Comparison of ENCODE assay signal across 1 cellular context in genomic region chr6:108359901-108360882, GRCh38.
TF ChIP-seq lines count a peak whose summit lies in the region.

No MANE protein-coding gene starts in this region.

TF ChIP-seq in WTC11, 78 proteins besides CTCF, POLR2A, EP300 and RAD21 (continued from another document):
- TF ChIP-seq SP1 (CRISPR knock-in tag; conservative IDR thresholded peaks at IDR 0.05) (no peak), CREB1 (CRISPR knock-in tag; IDR thresholded peaks at IDR 0.05) (no peak), KAT7 (CRISPR knock-in tag; IDR thresholded peaks at IDR 0.05; ENCODE audit: borderline replicate concordance) (no peak), ZBTB21 (CRISPR knock-in tag; IDR thresholded peaks at IDR 0.05; ENCODE audit: borderline replicate concordance) (no peak), CBFB (CRISPR knock-in tag; IDR thresholded peaks at IDR 0.05; ENCODE audit: low read depth) (no peak), USF1 (CRISPR knock-in tag; IDR thresholded peaks at IDR 0.05) (no peak), ERG (CRISPR knock-in tag; IDR thresholded peaks at IDR 0.05) (no peak), ZNF423 (CRISPR knock-in tag; IDR thresholded peaks at IDR 0.05) (no peak), IRF2 (CRISPR knock-in tag; IDR thresholded peaks at IDR 0.05; ENCODE audit: borderline replicate concordance, low read depth) (no peak), ZNF671 (CRISPR knock-in tag; IDR thresholded peaks at IDR 0.05) (no peak)
- TF ChIP-seq, protein P1, sequence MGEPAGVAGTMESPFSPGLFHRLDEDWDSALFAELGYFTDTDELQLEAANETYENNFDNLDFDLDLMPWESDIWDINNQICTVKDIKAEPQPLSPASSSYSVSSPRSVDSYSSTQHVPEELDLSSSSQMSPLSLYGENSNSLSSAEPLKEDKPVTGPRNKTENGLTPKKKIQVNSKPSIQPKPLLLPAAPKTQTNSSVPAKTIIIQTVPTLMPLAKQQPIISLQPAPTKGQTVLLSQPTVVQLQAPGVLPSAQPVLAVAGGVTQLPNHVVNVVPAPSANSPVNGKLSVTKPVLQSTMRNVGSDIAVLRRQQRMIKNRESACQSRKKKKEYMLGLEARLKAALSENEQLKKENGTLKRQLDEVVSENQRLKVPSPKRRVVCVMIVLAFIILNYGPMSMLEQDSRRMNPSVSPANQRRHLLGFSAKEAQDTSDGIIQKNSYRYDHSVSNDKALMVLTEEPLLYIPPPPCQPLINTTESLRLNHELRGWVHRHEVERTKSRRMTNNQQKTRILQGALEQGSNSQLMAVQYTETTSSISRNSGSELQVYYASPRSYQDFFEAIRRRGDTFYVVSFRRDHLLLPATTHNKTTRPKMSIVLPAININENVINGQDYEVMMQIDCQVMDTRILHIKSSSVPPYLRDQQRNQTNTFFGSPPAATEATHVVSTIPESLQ (CRISPR knock-in tag; IDR thresholded peaks at IDR 0.05), result no peak
- TF ChIP-seq, protein P2, sequence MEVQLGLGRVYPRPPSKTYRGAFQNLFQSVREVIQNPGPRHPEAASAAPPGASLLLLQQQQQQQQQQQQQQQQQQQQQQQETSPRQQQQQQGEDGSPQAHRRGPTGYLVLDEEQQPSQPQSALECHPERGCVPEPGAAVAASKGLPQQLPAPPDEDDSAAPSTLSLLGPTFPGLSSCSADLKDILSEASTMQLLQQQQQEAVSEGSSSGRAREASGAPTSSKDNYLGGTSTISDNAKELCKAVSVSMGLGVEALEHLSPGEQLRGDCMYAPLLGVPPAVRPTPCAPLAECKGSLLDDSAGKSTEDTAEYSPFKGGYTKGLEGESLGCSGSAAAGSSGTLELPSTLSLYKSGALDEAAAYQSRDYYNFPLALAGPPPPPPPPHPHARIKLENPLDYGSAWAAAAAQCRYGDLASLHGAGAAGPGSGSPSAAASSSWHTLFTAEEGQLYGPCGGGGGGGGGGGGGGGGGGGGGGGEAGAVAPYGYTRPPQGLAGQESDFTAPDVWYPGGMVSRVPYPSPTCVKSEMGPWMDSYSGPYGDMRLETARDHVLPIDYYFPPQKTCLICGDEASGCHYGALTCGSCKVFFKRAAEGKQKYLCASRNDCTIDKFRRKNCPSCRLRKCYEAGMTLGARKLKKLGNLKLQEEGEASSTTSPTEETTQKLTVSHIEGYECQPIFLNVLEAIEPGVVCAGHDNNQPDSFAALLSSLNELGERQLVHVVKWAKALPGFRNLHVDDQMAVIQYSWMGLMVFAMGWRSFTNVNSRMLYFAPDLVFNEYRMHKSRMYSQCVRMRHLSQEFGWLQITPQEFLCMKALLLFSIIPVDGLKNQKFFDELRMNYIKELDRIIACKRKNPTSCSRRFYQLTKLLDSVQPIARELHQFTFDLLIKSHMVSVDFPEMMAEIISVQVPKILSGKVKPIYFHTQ (CRISPR knock-in tag; IDR thresholded peaks at IDR 0.05), result no peak
- TF ChIP-seq, protein P3, sequence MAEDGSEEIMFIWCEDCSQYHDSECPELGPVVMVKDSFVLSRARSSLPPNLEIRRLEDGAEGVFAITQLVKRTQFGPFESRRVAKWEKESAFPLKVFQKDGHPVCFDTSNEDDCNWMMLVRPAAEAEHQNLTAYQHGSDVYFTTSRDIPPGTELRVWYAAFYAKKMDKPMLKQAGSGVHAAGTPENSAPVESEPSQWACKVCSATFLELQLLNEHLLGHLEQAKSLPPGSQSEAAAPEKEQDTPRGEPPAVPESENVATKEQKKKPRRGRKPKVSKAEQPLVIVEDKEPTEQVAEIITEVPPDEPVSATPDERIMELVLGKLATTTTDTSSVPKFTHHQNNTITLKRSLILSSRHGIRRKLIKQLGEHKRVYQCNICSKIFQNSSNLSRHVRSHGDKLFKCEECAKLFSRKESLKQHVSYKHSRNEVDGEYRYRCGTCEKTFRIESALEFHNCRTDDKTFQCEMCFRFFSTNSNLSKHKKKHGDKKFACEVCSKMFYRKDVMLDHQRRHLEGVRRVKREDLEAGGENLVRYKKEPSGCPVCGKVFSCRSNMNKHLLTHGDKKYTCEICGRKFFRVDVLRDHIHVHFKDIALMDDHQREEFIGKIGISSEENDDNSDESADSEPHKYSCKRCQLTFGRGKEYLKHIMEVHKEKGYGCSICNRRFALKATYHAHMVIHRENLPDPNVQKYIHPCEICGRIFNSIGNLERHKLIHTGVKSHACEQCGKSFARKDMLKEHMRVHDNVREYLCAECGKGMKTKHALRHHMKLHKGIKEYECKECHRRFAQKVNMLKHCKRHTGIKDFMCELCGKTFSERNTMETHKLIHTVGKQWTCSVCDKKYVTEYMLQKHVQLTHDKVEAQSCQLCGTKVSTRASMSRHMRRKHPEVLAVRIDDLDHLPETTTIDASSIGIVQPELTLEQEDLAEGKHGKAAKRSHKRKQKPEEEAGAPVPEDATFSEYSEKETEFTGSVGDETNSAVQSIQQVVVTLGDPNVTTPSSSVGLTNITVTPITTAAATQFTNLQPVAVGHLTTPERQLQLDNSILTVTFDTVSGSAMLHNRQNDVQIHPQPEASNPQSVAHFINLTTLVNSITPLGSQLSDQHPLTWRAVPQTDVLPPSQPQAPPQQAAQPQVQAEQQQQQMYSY (CRISPR knock-in tag; IDR thresholded peaks at IDR 0.05), result no peak
- TF ChIP-seq, protein P4, sequence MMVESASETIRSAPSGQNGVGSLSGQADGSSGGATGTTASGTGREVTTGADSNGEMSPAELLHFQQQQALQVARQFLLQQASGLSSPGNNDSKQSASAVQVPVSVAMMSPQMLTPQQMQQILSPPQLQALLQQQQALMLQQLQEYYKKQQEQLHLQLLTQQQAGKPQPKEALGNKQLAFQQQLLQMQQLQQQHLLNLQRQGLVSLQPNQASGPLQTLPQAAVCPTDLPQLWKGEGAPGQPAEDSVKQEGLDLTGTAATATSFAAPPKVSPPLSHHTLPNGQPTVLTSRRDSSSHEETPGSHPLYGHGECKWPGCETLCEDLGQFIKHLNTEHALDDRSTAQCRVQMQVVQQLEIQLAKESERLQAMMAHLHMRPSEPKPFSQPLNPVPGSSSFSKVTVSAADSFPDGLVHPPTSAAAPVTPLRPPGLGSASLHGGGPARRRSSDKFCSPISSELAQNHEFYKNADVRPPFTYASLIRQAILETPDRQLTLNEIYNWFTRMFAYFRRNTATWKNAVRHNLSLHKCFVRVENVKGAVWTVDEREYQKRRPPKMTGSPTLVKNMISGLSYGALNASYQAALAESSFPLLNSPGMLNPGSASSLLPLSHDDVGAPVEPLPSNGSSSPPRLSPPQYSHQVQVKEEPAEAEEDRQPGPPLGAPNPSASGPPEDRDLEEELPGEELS (CRISPR knock-in tag; IDR thresholded peaks at IDR 0.05), result no peak
TF ChIP-seq in WTC11: peak in this region for 0.
